ENCODE assay signal across 17 cellular contexts in genomic region chr21:46442938-46443337, GRCh38. TPM values are rescaled to one million over a fixed set of nuclear protein-coding genes. Genes with fewer than 3 reads are reported as not detected.
DNase-seq lines count a peak whose midpoint lies in the region; ATAC-seq and TF ChIP-seq lines count a peak whose summit lies in the region.
"Had no signal": no experiment of that assay in that cellular context is flagged by ENCODE, and none has a peak within 500 bp of the region (broad histone marks: within the 10 kb centered on the region; RNA-seq: fewer than 3 reads in every experiment).

No MANE protein-coding gene starts in this region.

- H3K27ac ChIP-seq in left ventricle myocardium inferior (replicated peaks) (peak overlapping the region; percentile 62), right atrium auricular region (no peak overlapping the region), hepatocyte (peak overlapping the region; percentile 20), skeletal muscle tissue (ENCODE audit: low read depth, low read length) (peak overlapping the region; percentile 51), vagina (no peak overlapping the region)
- H3K27ac ChIP-seq: suprapubic skin had no signal

- H3K79me2 ChIP-seq in hepatocyte, result no peaks in the 10 kb centered on the region

- no peaks in the 10 kb centered on the region for H3K9me2 ChIP-seq in hepatocyte (replicated peaks; ENCODE audit: insufficient read depth)

- no peaks in the 10 kb centered on the region for H3K27me3 Mint-ChIP-seq in WTC11 (ENCODE audit: low read depth)
- H3K27me3 Mint-ChIP-seq: IgD-negative memory B cell had no signal

- H4K20me1 ChIP-seq in hepatocyte (ENCODE audit: insufficient read depth, poor library complexity, severe bottlenecking), result no peaks in the 10 kb centered on the region

- TF ChIP-seq POLR2A in vagina (IDR thresholded peaks at IDR 0.05), result no peak

- no peak for ATAC-seq in WTC11
- ATAC-seq in HG03095 (IDR thresholded peaks at IDR 0.05; ENCODE audit: unreplicated experiment), result no peak
- ATAC-seq: mucosa of descending colon had no signal

- H3K27me3 ChIP-seq in left ventricle myocardium inferior (ENCODE audit: low read depth), result no peaks in the 10 kb centered on the region
- H3K27me3 ChIP-seq in right atrium auricular region, result no peaks in the 10 kb centered on the region
- no peaks in the 10 kb centered on the region for H3K27me3 ChIP-seq in hepatocyte
- H3K27me3 ChIP-seq in skeletal muscle tissue (ENCODE audit: control insufficient read depth in 3 of 3, insufficient read depth in 3 of 3, low read length in 3 of 3), result no peaks in the 10 kb centered on the region
- no peaks in the 10 kb centered on the region for H3K27me3 ChIP-seq in vagina
- H3K27me3 ChIP-seq: suprapubic skin had no signal

- H3K9ac ChIP-seq in skeletal muscle tissue (ENCODE audit: low read depth in 1 of 3, low read length in 3 of 3), result peak overlapping the region in 1 of 3 donors; percentile 50

- POLR2A ChIA-PET in WTC11 (lab: Charles Lee), result no interaction called here

- intact Hi-C loops in left ventricle myocardium inferior (cut with micrococcal nuclease), result no loop called here
- intact Hi-C loops in vagina (cut with DNase I), result no loop called here

- H3K4me1 ChIP-seq in left ventricle myocardium inferior (peaks cover 18% of the 10 kb centered on the region), right atrium auricular region (peaks cover 0 to 10% of the 10 kb centered on the region in 2 donors), hepatocyte (ENCODE audit: insufficient read depth) (no peaks in the 10 kb centered on the region), skeletal muscle tissue (ENCODE audit: control insufficient read depth in 3 of 3, insufficient read depth in 3 of 3, low read length in 3 of 3) (peaks cover 3 to 14% (median 3%) of the 10 kb centered on the region in 3 donors), vagina (no peaks in the 10 kb centered on the region)

- H3K4me3 ChIP-seq in left ventricle myocardium inferior (no peak overlapping the region), right atrium auricular region (no peak overlapping the region), hepatocyte (no peak overlapping the region), skeletal muscle tissue (ENCODE audit: low read length in 3 of 3) (no peak overlapping the region), vagina (no peak overlapping the region)
- H3K4me3 ChIP-seq: mucosa of descending colon, suprapubic skin had no signal

- H2AFZ ChIP-seq in hepatocyte, result no peak overlapping the region

- H3K9me3 ChIP-seq in left ventricle myocardium inferior (replicated peaks), result no peaks in the 10 kb centered on the region
- no peaks in the 10 kb centered on the region for H3K9me3 ChIP-seq in right atrium auricular region
- no peaks in the 10 kb centered on the region for H3K9me3 ChIP-seq in hepatocyte (ENCODE audit: low read depth)
- no peaks in the 10 kb centered on the region for H3K9me3 ChIP-seq in skeletal muscle tissue (ENCODE audit: control insufficient read depth in 3 of 3, low read length in 3 of 3)
- peaks cover 3% of the 10 kb centered on the region for H3K9me3 ChIP-seq in vagina
- H3K9me3 ChIP-seq: mucosa of descending colon, suprapubic skin had no signal

- H3K4me2 ChIP-seq in hepatocyte, result no peak overlapping the region

- H3K27ac Mint-ChIP-seq in WTC11, result peak overlapping the region; percentile 69

- no peak for TF ChIP-seq CTCF in left ventricle myocardium inferior (IDR thresholded peaks at IDR 0.05; ENCODE audit: borderline replicate concordance)
- TF ChIP-seq CTCF in right atrium auricular region (IDR thresholded peaks at IDR 0.05), result no peak
- no peak for TF ChIP-seq CTCF in WTC11 (IDR thresholded peaks at IDR 0.05)
- TF ChIP-seq CTCF in hepatocyte (IDR thresholded peaks at IDR 0.05; ENCODE audit: poor library complexity), result no peak
- TF ChIP-seq CTCF in vagina (IDR thresholded peaks at IDR 0.05), result no peak

- peaks cover 73% of the 10 kb centered on the region for H3K36me3 ChIP-seq in left ventricle myocardium inferior
- H3K36me3 ChIP-seq in right atrium auricular region, result peaks cover 62% of the 10 kb centered on the region
- no peaks in the 10 kb centered on the region for H3K36me3 ChIP-seq in hepatocyte (replicated peaks; ENCODE audit: insufficient read depth, low read depth)
- peaks cover 70 to 88% (median 71%) of the 10 kb centered on the region in 3 donors for H3K36me3 ChIP-seq in skeletal muscle tissue (ENCODE audit: control insufficient read depth in 3 of 3, insufficient read depth in 3 of 3, low read length in 3 of 3)
- peaks cover 0 to 29% of the 10 kb centered on the region in 2 donors for H3K36me3 ChIP-seq in vagina

- H3K4me1 Mint-ChIP-seq in WTC11, result peaks cover 6% of the 10 kb centered on the region
- H3K4me1 Mint-ChIP-seq: IgD-negative memory B cell had no signal

- WGBS in hepatocyte (ENCODE audit: low lambda C conversion rate, missing lambda C conversion rate), result 86% methylated on average over 15 of the region's 15 CpGs

- peaks cover 5% of the 10 kb centered on the region; the same call in 1 of the 2 replicates for H3K9me3 Mint-ChIP-seq in WTC11
- H3K9me3 Mint-ChIP-seq: IgD-negative memory B cell had no signal

- CTCF ChIA-PET in WTC11 (lab: Charles Lee), result no interaction called here

- no peak overlapping the region for H3K4me3 Mint-ChIP-seq in WTC11

- DNase-seq in left ventricle myocardium inferior (no peak), right atrium auricular region (ENCODE audit: low spot score) (no peak), WTC11 (ENCODE audit: low spot score) (no peak), hepatocyte (ENCODE audit: low spot score) (no peak), HK-2 (ENCODE audit: unreplicated experiment) (no peak), vagina (ENCODE audit: extremely low spot score in 2 of 2) (no peak)
- DNase-seq: activated CD4-positive, alpha-beta T cell treated with anti-CD3 and anti-CD28 coated beads, Interleukin-2, amount 50 U/mL, for 1 hour; effector memory CD4-positive, alpha-beta T cell; EL; NCI-H2107; NCI-H69; stimulated activated CD4-positive, alpha-beta T cell treated with anti-CD3 and anti-CD28 coated beads, Interleukin-4, amount 100 ng/mL, for 1 hour had no signal

- H3K36me3 Mint-ChIP-seq in WTC11, result peaks cover 57% of the 10 kb centered on the region

TF ChIP-seq in WTC11, 78 proteins besides CTCF, POLR2A, EP300 and RAD21:
- TF ChIP-seq ATF1 (CRISPR knock-in tag; IDR thresholded peaks at IDR 0.05) (no peak), GRHL2 (CRISPR knock-in tag; IDR thresholded peaks at IDR 0.05; ENCODE audit: insufficient replicate concordance, severe bottlenecking) (no peak), PRDM15 (CRISPR knock-in tag; IDR thresholded peaks at IDR 0.05) (no peak), EMX1 (CRISPR knock-in tag; IDR thresholded peaks at IDR 0.05) (no peak), ZNF416 (CRISPR knock-in tag; IDR thresholded peaks at IDR 0.05) (no peak), ZNF423 (CRISPR knock-in tag; IDR thresholded peaks at IDR 0.05) (no peak)
- TF ChIP-seq, protein P1, sequence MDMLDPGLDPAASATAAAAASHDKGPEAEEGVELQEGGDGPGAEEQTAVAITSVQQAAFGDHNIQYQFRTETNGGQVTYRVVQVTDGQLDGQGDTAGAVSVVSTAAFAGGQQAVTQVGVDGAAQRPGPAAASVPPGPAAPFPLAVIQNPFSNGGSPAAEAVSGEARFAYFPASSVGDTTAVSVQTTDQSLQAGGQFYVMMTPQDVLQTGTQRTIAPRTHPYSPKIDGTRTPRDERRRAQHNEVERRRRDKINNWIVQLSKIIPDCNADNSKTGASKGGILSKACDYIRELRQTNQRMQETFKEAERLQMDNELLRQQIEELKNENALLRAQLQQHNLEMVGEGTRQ (CRISPR knock-in tag; IDR thresholded peaks at IDR 0.05), result no peak
TF ChIP-seq in WTC11: peak in this region for 0.

RNA-seq across cellular contexts. Expression of gene DIP2A, which starts 15.8 kb away (rescaled TPM):
- total RNA-seq in left ventricle myocardium inferior, result 25.9 TPM
- 10 to 100 TPM; 18.1 to 25.9 TPM for total RNA-seq in right atrium auricular region
- 36.7 to 39.4 TPM (median 38.8 TPM) in 3 replicates for total RNA-seq in WTC11 (2021)
- total RNA-seq in hepatocyte, result 22.7 and 24.6 TPM in 2 replicates
- polyA plus RNA-seq in hepatocyte, result 16.7 and 19.8 TPM in 2 replicates
- total RNA-seq in skeletal muscle tissue, result 23.5 TPM
- total RNA-seq in vagina, result 46.2 TPM

Comparison
In these comparisons a context has a peak if more than half of its experiments do, and no peak if none do; other contexts are left out.
1. H3K27ac ChIP-seq: peak in left ventricle myocardium inferior (single experiment), hepatocyte (single experiment) and skeletal muscle tissue (single experiment); none in right atrium auricular region (0 of 2) and vagina (single experiment).